In the genomic region with DNA sequence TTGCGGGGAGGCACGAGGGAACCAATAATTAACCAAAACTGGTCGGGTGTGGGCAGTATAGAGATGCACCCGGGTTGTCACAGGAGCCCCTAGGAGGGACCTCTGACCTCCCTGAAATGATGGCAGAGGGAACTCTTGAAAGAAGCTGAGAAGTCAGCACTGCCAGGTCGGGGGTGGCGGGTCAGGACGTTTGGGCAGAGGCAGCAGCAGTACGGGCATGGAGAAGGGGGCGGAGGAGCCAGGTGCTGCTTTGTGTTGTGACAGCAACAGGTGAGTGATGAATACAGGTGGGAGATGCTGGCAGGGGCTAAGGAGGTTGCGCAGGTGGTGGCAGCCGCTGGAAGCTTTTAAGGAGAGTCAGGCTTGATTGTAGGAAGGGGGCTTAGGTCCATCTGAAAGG, we compare ENCODE assay signal across 8 cellular contexts. TPM values are rescaled to one million over a fixed set of nuclear protein-coding genes. Genes with fewer than 3 reads are reported as not detected.
DNase-seq lines count a peak whose midpoint lies in the region; ATAC-seq and TF ChIP-seq lines count a peak whose summit lies in the region.

No MANE protein-coding gene starts in this region.

- peak overlapping the region; percentile 63 for H3K4me3 Mint-ChIP-seq in activated CD4-positive, alpha-beta T cell treated with anti-CD3 and anti-CD28 coated beads for 36 hours

- peaks cover 85% of the 10 kb centered on the region for H3K4me1 Mint-ChIP-seq in activated CD4-positive, alpha-beta T cell treated with anti-CD3 and anti-CD28 coated beads for 36 hours

- intact Hi-C loops in activated CD4-positive, alpha-beta T cell treated with anti-CD3 and anti-CD28 coated beads for 36 hours (cut with DNase I, micrococcal nuclease), result loop anchor here (1.0 to 10.0 kb wide), 13 partner anchors 16 to 904 kb away; a partner anchor contains a TSS

- no peak for DNase-seq in activated CD4-positive, alpha-beta T cell treated with anti-CD3 and anti-CD28 coated beads for 36 hours
- DNase-seq in activated CD4-positive, alpha-beta T cell treated with anti-CD3 and anti-CD28 coated beads, Interleukin-2, amount 50 U/mL, for 4 hours, result no peak
- DNase-seq in SJSA1 (ENCODE audit: low read depth in 1 of 2, low spot score in 2 of 2), result no peak
- no peak for DNase-seq in right atrium auricular region (ENCODE audit: low spot score)
- DNase-seq in NCI-H446 (lab: John Stamatoyannopoulos, UW), result no peak
- DNase-seq in BE2C, result no peak

- H3K27me3 ChIP-seq in SJSA1 (replicated peaks) (no peaks in the 10 kb centered on the region), right atrium auricular region (no peaks in the 10 kb centered on the region), subcutaneous abdominal adipose tissue (ENCODE audit: control insufficient read depth in 5 of 5, insufficient read depth in 4 of 5, low read length in 5 of 5) (peaks cover 0 to 4% (median 0%) of the 10 kb centered on the region in 5 donors), BE2C (no peaks in the 10 kb centered on the region)

- peak; percentile 14 for ATAC-seq in activated CD4-positive, alpha-beta T cell treated with anti-CD3 and anti-CD28 coated beads for 36 hours
- ATAC-seq in GM18502 (IDR thresholded peaks at IDR 0.05; ENCODE audit: poor library complexity, unreplicated experiment), result no peak

- no peaks in the 10 kb centered on the region for H3K27me3 Mint-ChIP-seq in activated CD4-positive, alpha-beta T cell treated with anti-CD3 and anti-CD28 coated beads for 36 hours

- H3K4me1 ChIP-seq in SJSA1 (replicated peaks) (peaks cover 16% of the 10 kb centered on the region), right atrium auricular region (peaks cover 0 to 98% of the 10 kb centered on the region in 2 donors), subcutaneous abdominal adipose tissue (ENCODE audit: control insufficient read depth in 5 of 5, insufficient read depth in 5 of 5, low read length in 5 of 5) (peaks cover 5 to 99% (median 88%) of the 10 kb centered on the region in 5 donors), BE2C (no peaks in the 10 kb centered on the region)

- H3K36me3 Mint-ChIP-seq in activated CD4-positive, alpha-beta T cell treated with anti-CD3 and anti-CD28 coated beads for 36 hours (ENCODE audit: low read depth), result peaks cover 39% of the 10 kb centered on the region

- no peaks in the 10 kb centered on the region for H3K9me3 ChIP-seq in SJSA1 (replicated peaks)
- no peaks in the 10 kb centered on the region for H3K9me3 ChIP-seq in right atrium auricular region
- H3K9me3 ChIP-seq in subcutaneous abdominal adipose tissue (ENCODE audit: control insufficient read depth in 5 of 5, low read length in 5 of 5), result no peaks in the 10 kb centered on the region
- no peaks in the 10 kb centered on the region for H3K9me3 ChIP-seq in BE2C

- H3K36me3 ChIP-seq in SJSA1 (no peaks in the 10 kb centered on the region), right atrium auricular region (no peaks in the 10 kb centered on the region), subcutaneous abdominal adipose tissue (ENCODE audit: control insufficient read depth in 5 of 5, insufficient read depth in 5 of 5, low read length in 5 of 5) (peaks cover 0 to 9% (median 5%) of the 10 kb centered on the region in 5 donors), BE2C (no peaks in the 10 kb centered on the region)

- H3K27ac Mint-ChIP-seq in activated CD4-positive, alpha-beta T cell treated with anti-CD3 and anti-CD28 coated beads for 36 hours, result peak overlapping the region; percentile 96

- POLR2A ChIA-PET in activated CD4-positive, alpha-beta T cell treated with anti-CD3 and anti-CD28 coated beads for 36 hours (lab: Charles Lee), result interaction anchor here (1.2 to 3.0 kb wide), 7 partner anchors 10 to 269 kb away, joined by 3 to 36 read pairs (median 6); a partner anchor contains a TSS

- no peak overlapping the region for H3K4me3 ChIP-seq in SJSA1
- no peak overlapping the region for H3K4me3 ChIP-seq in right atrium auricular region
- peak overlapping the region in 2 of 5 donors; percentile 3 to 12 for H3K4me3 ChIP-seq in subcutaneous abdominal adipose tissue (ENCODE audit: low read depth in 1 of 5, low read length in 5 of 5)
- no peak overlapping the region for H3K4me3 ChIP-seq in BE2C (ENCODE audit: low read depth, low read length)

- no peaks in the 10 kb centered on the region for H3K9me3 Mint-ChIP-seq in activated CD4-positive, alpha-beta T cell treated with anti-CD3 and anti-CD28 coated beads for 36 hours (ENCODE audit: low read depth)

- CTCF ChIA-PET in activated CD4-positive, alpha-beta T cell treated with anti-CD3 and anti-CD28 coated beads for 36 hours (lab: Charles Lee), result interaction anchor here (1.1 to 5.1 kb wide), 5 partner anchors 9 to 118 kb away, joined by 4 to 48 read pairs (median 9); no protein-coding TSS in a partner anchor

- peak overlapping the region in 2 of 5 donors; percentile 44 to 49 for H3K9ac ChIP-seq in subcutaneous abdominal adipose tissue (ENCODE audit: low read length in 5 of 5)

- H3K27ac ChIP-seq in SJSA1 (peak overlapping the region; percentile 23; the same call in 1 of the 2 replicates), right atrium auricular region (peak overlapping the region; percentile 58 to 72), subcutaneous abdominal adipose tissue (ENCODE audit: low read depth, low read length) (peak overlapping the region; percentile 93)

- TF ChIP-seq CTCF in right atrium auricular region (IDR thresholded peaks at IDR 0.05) (no peak), BE2C (IDR thresholded peaks at IDR 0.05; ENCODE audit: low read depth, low read length) (no peak)

RNA-seq across cellular contexts. Expression of a gene that starts 11.7 kb away (rescaled TPM):
- 100 to 1,000 TPM; 107 to 116 TPM for total RNA-seq in activated CD4-positive, alpha-beta T cell treated with anti-CD3 and anti-CD28 coated beads for 36 hours
- 0.13 and 1.4 TPM in 2 replicates for total RNA-seq in SJSA1 (2014; rRNA removed; shearing (Covaris generic))
- total RNA-seq in right atrium auricular region, result 10 to 100 TPM; 17.0 to 25.6 TPM
- polyA plus RNA-seq in BE2C (2012; ENCODE audit: insufficient read depth, insufficient read length, low read depth), result 0.77 TPM

RNA-seq across cellular contexts. Expression of a gene that starts 51.3 kb away (rescaled TPM):
- total RNA-seq in activated CD4-positive, alpha-beta T cell treated with anti-CD3 and anti-CD28 coated beads for 36 hours, result 10 to 100 TPM; 20.6 to 22.9 TPM
- total RNA-seq in SJSA1 (2014; rRNA removed; shearing (Covaris generic)), result 7.3 and 12.9 TPM in 2 replicates
- total RNA-seq in right atrium auricular region, result 10 to 100 TPM; 48.1 to 65.2 TPM
- 13.4 TPM for polyA plus RNA-seq in BE2C (2012; ENCODE audit: insufficient read depth, insufficient read length, low read depth)

Comparison
In these comparisons a context has a peak if more than half of its experiments do, and no peak if none do; other contexts are left out.
1. H3K27ac ChIP-seq: peak in every context shown above with its lines; median percentile 93 in subcutaneous abdominal adipose tissue; 65 in right atrium auricular region; 23 in SJSA1.
2. RNA of a gene that starts 11.7 kb away (total RNA-seq): 107 to 116 TPM in activated CD4-positive, alpha-beta T cell treated with anti-CD3 and anti-CD28 coated beads for 36 hours; 17.0 to 25.6 TPM in right atrium auricular region and 0.13 to 1.4 TPM in SJSA1; every median in the first group is over 4 times any median in the second.